In genomic region chr2:24832526-24832925, GRCh38 we compare ENCODE assay signal across 15 cellular contexts. TPM values are rescaled to one million over a fixed set of nuclear protein-coding genes. Genes with fewer than 3 reads are reported as not detected.
A peak's percentile ranks its signal among the peaks of the same experiment; 100 is the strongest.
DNase-seq lines count a peak whose midpoint lies in the region; ATAC-seq and TF ChIP-seq lines count a peak whose summit lies in the region.
"Had no signal": no experiment of that assay in that cellular context is flagged by ENCODE, and none has a peak within 500 bp of the region (broad histone marks: within the 10 kb centered on the region; RNA-seq: fewer than 3 reads in every experiment).

No MANE protein-coding gene starts in this region.

- peak overlapping the region; percentile 4 for H3K27ac Mint-ChIP-seq in central memory CD8-positive, alpha-beta T cell (ENCODE audit: low read depth)
- H3K27ac Mint-ChIP-seq in nephron (peak overlapping the region in 2 of 3 experiments; percentile 2 to 15), type B pancreatic cell (peak overlapping the region; percentile 22)

- no peak overlapping the region for H3K4me3 Mint-ChIP-seq in central memory CD8-positive, alpha-beta T cell
- H3K4me3 Mint-ChIP-seq in nephron (no peak overlapping the region), type B pancreatic cell (no peak overlapping the region)
- H3K4me3 Mint-ChIP-seq: T-helper 17 cell had no signal

- no peak for TF ChIP-seq CTCF in nephron (IDR thresholded peaks at IDR 0.05; ENCODE audit: unreplicated experiment in 3 of 3)
- TF ChIP-seq CTCF in type B pancreatic cell (conservative IDR thresholded peaks at IDR 0.05): no peak

- no peaks in the 10 kb centered on the region for H3K9me3 Mint-ChIP-seq in central memory CD8-positive, alpha-beta T cell
- H3K9me3 Mint-ChIP-seq in nephron (no peaks in the 10 kb centered on the region), type B pancreatic cell (no peaks in the 10 kb centered on the region)

- DNase-seq in cardiac septum (ENCODE audit: low spot score): peak; percentile 46
- DNase-seq in left cardiac atrium: no peak
- DNase-seq in central memory CD8-positive, alpha-beta T cell (ENCODE audit: low spot score in 2 of 2): no peak
- DNase-seq in type B pancreatic cell (ENCODE audit: extremely low spot score, unreplicated experiment): no peak
- no peak for DNase-seq in GF-D8 (lab: John Stamatoyannopoulos, UW)
- no peak for DNase-seq in left colon
- DNase-seq in hepatic stellate cell (ENCODE audit: low spot score): no peak
- DNase-seq: GDM1; mesendoderm; NCI-H1436 treated with DMSO at 0.1 percent for 48 hours; NCI-H2227 treated with DMSO at 0.1 percent for 48 hours; PC-9; stimulated activated CD4-positive, alpha-beta T cell treated with anti-CD3 and anti-CD28 coated beads, Interleukin-15, amount 100 ng/mL, for 24 hours; T-helper 17 cell had no signal

- H3K4me1 Mint-ChIP-seq in central memory CD8-positive, alpha-beta T cell: peaks cover 4% of the 10 kb centered on the region
- H3K4me1 Mint-ChIP-seq in nephron (peaks cover 26% of the 10 kb centered on the region), type B pancreatic cell (ENCODE audit: unreplicated experiment) (peaks cover 20% of the 10 kb centered on the region)

- peaks cover 6% of the 10 kb centered on the region for H3K36me3 Mint-ChIP-seq in central memory CD8-positive, alpha-beta T cell (ENCODE audit: insufficient read depth)
- peaks cover 14% of the 10 kb centered on the region for H3K36me3 Mint-ChIP-seq in nephron (ENCODE audit: low read depth)
- peaks cover 15% of the 10 kb centered on the region for H3K36me3 Mint-ChIP-seq in type B pancreatic cell

- ATAC-seq in left cardiac atrium (no peak), left colon (no peak)
- no peak for ATAC-seq in central memory CD8-positive, alpha-beta T cell (replicated peaks; ENCODE audit: extremely low read depth, poor library complexity, severe bottlenecking)
- ATAC-seq: T-helper 17 cell had no signal

- no peaks in the 10 kb centered on the region for H3K27me3 Mint-ChIP-seq in central memory CD8-positive, alpha-beta T cell
- H3K27me3 Mint-ChIP-seq in nephron (ENCODE audit: low read depth): peaks cover 6% of the 10 kb centered on the region
- H3K27me3 Mint-ChIP-seq in type B pancreatic cell: peaks cover 3% of the 10 kb centered on the region
- H3K27me3 Mint-ChIP-seq: T-helper 17 cell had no signal

- intact Hi-C loops in cardiac septum (cut with DNase I): no loop called here
- intact Hi-C loops in left cardiac atrium (cut with DNase I): loop anchor here in 1 of 2 donors (10.0 kb wide), 1 partner anchor 362 kb away; no protein-coding TSS in a partner anchor
- intact Hi-C loops in left colon (cut with DNase I, micrococcal nuclease): no loop called here

RNA-seq across cellular contexts. Expression of gene CENPO, which starts 39.3 kb away (rescaled TPM):
- total RNA-seq in cardiac septum: 2.3 TPM
- 1 to 10 TPM; 3.0 to 4.2 TPM for total RNA-seq in left cardiac atrium
- 14.4 and 39.7 TPM in 2 replicates for total RNA-seq in type B pancreatic cell (ENCODE audit: low replicate concordance)
- total RNA-seq in left colon: 10 to 100 TPM in 1 of 2 donors, 1 to 10 TPM in 1; 9.8 to 10.8 TPM

RNA-seq across cellular contexts. Expression of gene PTRHD1, which starts 39.3 kb away (rescaled TPM):
- total RNA-seq in cardiac septum: 23.2 TPM
- 10 to 100 TPM; 19.8 to 24.3 TPM for total RNA-seq in left cardiac atrium
- 23.1 TPM in 2 replicates for total RNA-seq in type B pancreatic cell (ENCODE audit: low replicate concordance)
- total RNA-seq in left colon: 10 to 100 TPM; 45.0 to 48.3 TPM
